ENCODE assay signal across 1 cellular context in genomic region chr17:65931246-65932149, GRCh38.
TF ChIP-seq lines count a peak whose summit lies in the region.

No MANE protein-coding gene starts in this region.

TF ChIP-seq in HepG2, 621 proteins besides CTCF, POLR2A, EP300 and RAD21:
- TF ChIP-seq ZNF790 (CRISPR knock-in tag; IDR thresholded peaks at IDR 0.05; ENCODE audit: borderline replicate concordance), result no peak
- TF ChIP-seq EZH2 (conservative IDR thresholded peaks at IDR 0.05; ENCODE audit: low read depth, low read length), result no peak
- no peak for TF ChIP-seq ZNF550 (CRISPR knock-in tag; IDR thresholded peaks at IDR 0.05; ENCODE audit: borderline replicate concordance)
- no peak for TF ChIP-seq HNF1B (CRISPR knock-in tag; IDR thresholded peaks at IDR 0.05)
